In the genomic region with DNA sequence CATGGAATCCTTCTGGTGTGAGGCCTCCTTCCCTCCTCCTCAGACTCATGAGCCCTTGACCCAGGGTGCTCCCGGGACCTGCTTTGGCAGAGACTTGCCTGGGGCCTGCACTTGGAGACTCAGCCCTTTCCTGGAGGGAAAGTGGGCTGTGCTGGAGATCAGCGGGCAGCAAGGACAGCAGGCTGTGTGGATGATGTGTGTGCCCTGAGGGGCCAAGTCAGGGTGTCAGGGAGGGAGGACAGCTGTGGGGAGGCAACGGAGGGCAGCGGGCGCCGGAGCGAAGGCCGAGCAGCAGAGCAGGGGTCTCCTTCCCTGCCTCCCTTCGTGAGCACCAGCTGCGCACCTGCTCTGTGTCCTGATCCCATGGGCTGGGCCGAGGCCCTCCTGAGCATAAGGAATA, we compare ENCODE assay signal across 29 cellular contexts. TPM values are rescaled to one million over a fixed set of nuclear protein-coding genes. Genes with fewer than 3 reads are reported as not detected.
"Had no signal": no experiment of that assay in that cellular context is flagged by ENCODE, and none has a peak within 500 bp of the region (broad histone marks: within the 10 kb centered on the region; RNA-seq: fewer than 3 reads in every experiment).

No MANE protein-coding gene starts in this region.

- ATAC-seq: activated T-cell treated with anti-CD3 and anti-CD28 coated beads, Interleukin-2, amount 50 U/mL, for 72 hours; body of pancreas; esophagus mucosa; left lung; right lobe of liver; upper lobe of right lung had no signal

- H3K27ac Mint-ChIP-seq: activated naive CD4-positive, alpha-beta T cell treated with anti-CD3 and anti-CD28 coated beads, Interleukin-2, amount 50 U/mL, for 24 hours; activated T-cell treated with anti-CD3 and anti-CD28 coated beads, Interleukin-2, amount 50 U/mL, for 72 hours; nephron progenitor cell had no signal

- H3K36me3 ChIP-seq: cardiac muscle cell, left lung, right lobe of liver, thyroid gland, upper lobe of right lung, WERI-Rb-1 had no signal

- H3K27ac ChIP-seq: body of pancreas, cardiac muscle cell, hepatocyte, left lung, parathyroid adenoma, right lobe of liver, skin epidermis, thyroid gland, upper lobe of right lung, WERI-Rb-1 had no signal

- H3K36me3 Mint-ChIP-seq: activated naive CD4-positive, alpha-beta T cell treated with anti-CD3 and anti-CD28 coated beads, Interleukin-2, amount 50 U/mL, for 24 hours; immature natural killer cell had no signal

- DNase-seq: activated CD4-positive, CD25-positive, alpha-beta regulatory T cell treated with anti-CD3 and anti-CD28 coated beads, Interleukin-2, amount 50 U/mL, for 72 hours; activated gamma-delta T cell treated with Interleukin-2 at 50 U/mL for 16 hours; activated T-cell treated with anti-CD3 and anti-CD28 coated beads, Interleukin-2, amount 50 U/mL, for 72 hours; anterior cingulate cortex; body of pancreas; effector memory CD4-positive, alpha-beta T cell; foreskin melanocyte; glutamatergic neuron; immature natural killer cell; kidney glomerular epithelial cell; midbrain; nephron progenitor cell; right lobe of liver; SK-N-SH; stimulated activated CD4-positive, alpha-beta T cell treated with anti-CD3 and anti-CD28 coated beads, Interleukin-2, amount 100 ng/mL, for 24 hours; stimulated activated naive CD4-positive, alpha-beta T cell; thyroid gland; upper lobe of right lung; WERI-Rb-1 had no signal

- H3K9me3 ChIP-seq: body of pancreas, left lung, right lobe of liver, SK-N-SH, thyroid gland, upper lobe of right lung had no signal

- H3K4me3 ChIP-seq: body of pancreas, cardiac muscle cell, hepatocyte, left lung, right lobe of liver, skin epidermis, thyroid gland, upper lobe of right lung had no signal

- H3K4me3 Mint-ChIP-seq: activated naive CD4-positive, alpha-beta T cell treated with anti-CD3 and anti-CD28 coated beads, Interleukin-2, amount 50 U/mL, for 24 hours; activated T-cell treated with anti-CD3 and anti-CD28 coated beads, Interleukin-2, amount 50 U/mL, for 72 hours; immature natural killer cell; nephron progenitor cell had no signal

- H3K4me1 ChIP-seq: body of pancreas, parathyroid adenoma, right lobe of liver, thyroid gland, upper lobe of right lung had no signal

- H3K9me3 Mint-ChIP-seq: activated naive CD4-positive, alpha-beta T cell treated with anti-CD3 and anti-CD28 coated beads, Interleukin-2, amount 50 U/mL, for 24 hours; activated T-cell treated with anti-CD3 and anti-CD28 coated beads, Interleukin-2, amount 50 U/mL, for 72 hours; immature natural killer cell; nephron progenitor cell had no signal

- H3K27me3 Mint-ChIP-seq: activated naive CD4-positive, alpha-beta T cell treated with anti-CD3 and anti-CD28 coated beads, Interleukin-2, amount 50 U/mL, for 24 hours had no signal

- H3K27me3 ChIP-seq: body of pancreas, cardiac muscle cell, hepatocyte, left lung, right lobe of liver, thyroid gland, upper lobe of right lung had no signal

RNA-seq across cellular contexts. Expression of a gene that starts 6.1 kb away (rescaled TPM):
- total RNA-seq: body of pancreas, cardiac muscle cell, endothelial cell of umbilical vein, esophagus mucosa, hepatocyte, right lobe of liver, subcutaneous adipose tissue, thyroid gland had no signal
- polyA plus RNA-seq: cardiac muscle cell, endothelial cell of umbilical vein, hepatocyte had no signal

RNA-seq across cellular contexts. Expression of a gene that starts 7.0 kb away (rescaled TPM):
- total RNA-seq: body of pancreas, cardiac muscle cell, dermis microvascular lymphatic vessel endothelial cell, endothelial cell of umbilical vein, esophagus mucosa, left lung, right lobe of liver, subcutaneous adipose tissue, thyroid gland, upper lobe of right lung had no signal
- polyA plus RNA-seq: cardiac muscle cell, endothelial cell of umbilical vein, hepatocyte, SK-N-SH had no signal

RNA-seq across cellular contexts. Expression of a gene that starts 56.0 kb away (rescaled TPM):
- total RNA-seq: endothelial cell of umbilical vein had no signal
- polyA plus RNA-seq: endothelial cell of umbilical vein had no signal
